ENCODE assay signal across 35 cellular contexts in genomic region chr3:55797775-55798174, GRCh38.
"Had no signal": no experiment of that assay in that cellular context is flagged by ENCODE, and none has a peak within 500 bp of the region (broad histone marks: within the 10 kb centered on the region; RNA-seq: fewer than 3 reads in every experiment).

No MANE protein-coding gene starts in this region.

- DNase-seq: Karpas-422, Kasumi-1, MG63, MM.1S, MV-4-11, NCI-H1048, NCI-H1092, NCI-H1092 treated with DMSO at 0.1 percent for 48 hours, NCI-H1105, NCI-H1105 treated with DMSO at 0.1 percent for 48 hours, NCI-H1417, NCI-H1417 treated with DMSO at 0.1 percent for 48 hours, NCI-H1436, NCI-H1436 treated with DMSO at 0.1 percent for 48 hours, NCI-H146, NCI-H1694, NCI-H1694 treated with DMSO at 0.1 percent for 48 hours, NCI-H187, NCI-H187 treated with DMSO at 0.1 percent for 48 hours, NCI-H1930, NCI-H2029, NCI-H2029 treated with DMSO at 0.1 percent for 48 hours, NCI-H2081, NCI-H2081 treated with DMSO at 0.1 percent for 48 hours, NCI-H2107, NCI-H2171, NCI-H2171 treated with DMSO at 0.1 percent for 48 hours, NCI-H2227 treated with DMSO at 0.1 percent for 48 hours, NCI-H226, NCI-H345, NCI-H446, NCI-H446 treated with DMSO at 0.1 percent for 48 hours, NCI-H510A, NCI-H510A treated with DMSO at 0.1 percent for 48 hours, NCI-H524 had no signal

- H3K9me3 ChIP-seq: MG63 had no signal

- H3K36me3 ChIP-seq: MG63 had no signal

- H3K27me3 ChIP-seq: MG63 had no signal

- H3K4me3 ChIP-seq: MG63 had no signal
